In genomic region chr6:118565317-118565960, GRCh38 we compare ENCODE assay signal across 7 cellular contexts. TPM values are rescaled to one million over a fixed set of nuclear protein-coding genes. Genes with fewer than 3 reads are reported as not detected.
A peak's percentile ranks its signal among the peaks of the same experiment; 100 is the strongest.
DNase-seq lines count a peak whose midpoint lies in the region; ATAC-seq and TF ChIP-seq lines count a peak whose summit lies in the region.

No MANE protein-coding gene starts in this region.

- TF ChIP-seq CTCF in neural crest cell (conservative IDR thresholded peaks at IDR 0.05), result peak; percentile 69
- TF ChIP-seq CTCF in endothelial cell (IDR thresholded peaks at IDR 0.05; ENCODE audit: unreplicated experiment), result no peak

- no peaks in the 10 kb centered on the region for H3K27me3 Mint-ChIP-seq in neural crest cell (ENCODE audit: low read depth)
- H3K27me3 Mint-ChIP-seq in endothelial cell (ENCODE audit: unreplicated experiment), result peaks cover 2% of the 10 kb centered on the region

- H3K36me3 Mint-ChIP-seq in neural crest cell (ENCODE audit: low read depth) (no peaks in the 10 kb centered on the region), endothelial cell (ENCODE audit: low read depth, unreplicated experiment) (no peaks in the 10 kb centered on the region)

- H3K4me1 Mint-ChIP-seq in neural crest cell (no peaks in the 10 kb centered on the region), endothelial cell (ENCODE audit: unreplicated experiment) (no peaks in the 10 kb centered on the region)

- H3K9me3 Mint-ChIP-seq in neural crest cell (no peaks in the 10 kb centered on the region), endothelial cell (ENCODE audit: unreplicated experiment) (no peaks in the 10 kb centered on the region)

- H3K4me3 Mint-ChIP-seq in neural crest cell (no peak overlapping the region), endothelial cell (ENCODE audit: unreplicated experiment) (no peak overlapping the region)

- no peak overlapping the region for H3K27ac Mint-ChIP-seq in neural crest cell (ENCODE audit: unreplicated experiment)
- no peak overlapping the region for H3K27ac Mint-ChIP-seq in endothelial cell (ENCODE audit: unreplicated experiment)

- peak; percentile 15 for DNase-seq in Daoy (ENCODE audit: low read depth)
- peak; percentile 50 for DNase-seq in NCI-H2196 (lab: John Stamatoyannopoulos, UW; ENCODE audit: unreplicated experiment)
- DNase-seq in T47D (ENCODE audit: low read depth in 1 of 2, low spot score in 1 of 2), result peak; percentile 36 to 76
- no peak for DNase-seq in neural crest cell (ENCODE audit: low read depth, low spot score)
- no peak for DNase-seq in endothelial cell (ENCODE audit: low spot score)

- in situ Hi-C loops in T47D (cut with HindIII; ENCODE audit: low pct_unique_long_range_greater_than_20kb, low sequenced_read_pairs), result no loop called here

- ATAC-seq in GM19025 (IDR thresholded peaks at IDR 0.05; ENCODE audit: low read depth, unreplicated experiment), result peak; percentile 96
- ATAC-seq in HG03064 (IDR thresholded peaks at IDR 0.05; ENCODE audit: low read depth, unreplicated experiment), result peak; percentile 93

RNA-seq across cellular contexts. Expression of gene PLN, which starts 17.3 kb away (rescaled TPM):
- not detected in 2 replicates for total RNA-seq in Daoy (2014; rRNA removed; shearing (Covaris generic))
- total RNA-seq in neural crest cell, result not detected in 2 replicates
- not detected for total RNA-seq in endothelial cell (ENCODE audit: unreplicated experiment)

Comparison
In these comparisons a context has a peak if more than half of its experiments do, and no peak if none do; other contexts are left out.
1. DNase-seq: peak in Daoy (single experiment), NCI-H2196 (single experiment) and T47D (2 of 2); none in neural crest cell (single experiment) and endothelial cell (single experiment).